In genomic region chr20:44583179-44583578, GRCh38 we compare ENCODE assay signal across 10 cellular contexts. TPM values are rescaled to one million over a fixed set of nuclear protein-coding genes. Genes with fewer than 3 reads are reported as not detected.
DNase-seq lines count a peak whose midpoint lies in the region; TF ChIP-seq lines count a peak whose summit lies in the region.
"Had no signal": no experiment of that assay in that cellular context is flagged by ENCODE, and none has a peak within 500 bp of the region (broad histone marks: within the 10 kb centered on the region; RNA-seq: fewer than 3 reads in every experiment).

No MANE protein-coding gene starts in this region.

- H3K36me3 ChIP-seq in mucosa of stomach (ENCODE audit: control insufficient read depth, insufficient read depth, low read length) (no peaks in the 10 kb centered on the region), tibial nerve (no peaks in the 10 kb centered on the region)

- TF ChIP-seq CTCF in coronary artery (IDR thresholded peaks at IDR 0.05) (no peak), tibial nerve (IDR thresholded peaks at IDR 0.05) (no peak)

- H3K27me3 Mint-ChIP-seq in activated T-helper 2 cell treated with anti-CD3 and anti-CD28 coated beads, Interferon-gamma antibody, Interleukin-2, Interleukin-4, amounts not matched to agents 10 μg/mL and 5 μg/mL and 100 μg/mL, durations not matched to agents 14 hours and 24 hours and 36 hours (ENCODE audit: low read depth), result peaks cover 3% of the 10 kb centered on the region

- H3K9me3 ChIP-seq in mucosa of stomach (ENCODE audit: control insufficient read depth, low read length) (no peaks in the 10 kb centered on the region), tibial nerve (no peaks in the 10 kb centered on the region)

- peak overlapping the region; percentile 60 for H3K9ac ChIP-seq in mucosa of stomach (ENCODE audit: low read length)

- peaks cover 23% of the 10 kb centered on the region for H3K4me1 Mint-ChIP-seq in activated T-helper 2 cell treated with anti-CD3 and anti-CD28 coated beads, Interferon-gamma antibody, Interleukin-2, Interleukin-4, amounts not matched to agents 10 μg/mL and 5 μg/mL and 100 μg/mL, durations not matched to agents 14 hours and 24 hours and 36 hours (ENCODE audit: low read depth)

- TF ChIP-seq POLR2A in tibial nerve (IDR thresholded peaks at IDR 0.05), result no peak

- no peak overlapping the region for H3K4me3 Mint-ChIP-seq in activated T-helper 2 cell treated with anti-CD3 and anti-CD28 coated beads, Interferon-gamma antibody, Interleukin-2, Interleukin-4, amounts not matched to agents 10 μg/mL and 5 μg/mL and 100 μg/mL, durations not matched to agents 14 hours and 24 hours and 36 hours (ENCODE audit: low read depth)

- peak; percentile 75 for DNase-seq in M059J (ENCODE audit: low read depth)
- DNase-seq in coronary artery (ENCODE audit: low spot score), result no peak
- DNase-seq in tibial nerve (ENCODE audit: low spot score in 2 of 2), result no peak
- DNase-seq in ecto neural progenitor cell (ENCODE audit: low spot score), result no peak
- DNase-seq in activated T-helper 2 cell treated with anti-CD3 and anti-CD28 coated beads, Interferon-gamma antibody, Interleukin-2, Interleukin-4, amounts not matched to agents 10 μg/mL and 5 μg/mL and 100 μg/mL, durations not matched to agents 14 hours and 24 hours and 36 hours (ENCODE audit: low spot score), result no peak
- DNase-seq in NCI-H2196 treated with DMSO at 0.1 percent for 48 hours (lab: John Stamatoyannopoulos, UW; ENCODE audit: unreplicated experiment), result no peak
- DNase-seq: EL, NCI-H2171 treated with DMSO at 0.1 percent for 48 hours, posterior cingulate gyrus had no signal

- H3K9me3 Mint-ChIP-seq in activated T-helper 2 cell treated with anti-CD3 and anti-CD28 coated beads, Interferon-gamma antibody, Interleukin-2, Interleukin-4, amounts not matched to agents 10 μg/mL and 5 μg/mL and 100 μg/mL, durations not matched to agents 14 hours and 24 hours and 36 hours, result no peaks in the 10 kb centered on the region

- H3K4me1 ChIP-seq in mucosa of stomach (ENCODE audit: control insufficient read depth, insufficient read depth, low read length), result no peaks in the 10 kb centered on the region
- peaks cover 0 to 64% (median 15%) of the 10 kb centered on the region in 4 donors for H3K4me1 ChIP-seq in tibial nerve

- H3K27ac ChIP-seq in coronary artery (peak overlapping the region; percentile 86 to 91), tibial nerve (peak overlapping the region in 3 of 4 donors; percentile 67 to 77 (median 76))

- no peak overlapping the region for H3K27ac Mint-ChIP-seq in activated T-helper 2 cell treated with anti-CD3 and anti-CD28 coated beads, Interferon-gamma antibody, Interleukin-2, Interleukin-4, amounts not matched to agents 10 μg/mL and 5 μg/mL and 100 μg/mL, durations not matched to agents 14 hours and 24 hours and 36 hours

- intact Hi-C loops in activated T-helper 2 cell treated with anti-CD3 and anti-CD28 coated beads, Interferon-gamma antibody, Interleukin-2, Interleukin-4, amounts not matched to agents 10 μg/mL and 5 μg/mL and 100 μg/mL, durations not matched to agents 14 hours and 24 hours and 36 hours (cut with micrococcal nuclease), result no loop called here

- no peaks in the 10 kb centered on the region for H3K36me3 Mint-ChIP-seq in activated T-helper 2 cell treated with anti-CD3 and anti-CD28 coated beads, Interferon-gamma antibody, Interleukin-2, Interleukin-4, amounts not matched to agents 10 μg/mL and 5 μg/mL and 100 μg/mL, durations not matched to agents 14 hours and 24 hours and 36 hours (ENCODE audit: low read depth)

- 63 to 68% methylated on average over 1 of the region's 1 CpG for WGBS in tibial nerve, 2 donors

- no peak for TF ChIP-seq EP300 in tibial nerve (IDR thresholded peaks at IDR 0.05)

- H3K4me3 ChIP-seq in coronary artery (peak overlapping the region; percentile 65), mucosa of stomach (ENCODE audit: low read length) (no peak overlapping the region), tibial nerve (peak overlapping the region in 3 of 4 donors; percentile 8 to 44 (median 33))

- H3K27me3 ChIP-seq in mucosa of stomach (ENCODE audit: control insufficient read depth, insufficient read depth, low read length) (no peaks in the 10 kb centered on the region), tibial nerve (no peaks in the 10 kb centered on the region)

RNA-seq across cellular contexts. Expression of gene PKIG, which starts 0.8 kb away (rescaled TPM):
- total RNA-seq in M059J (2014; rRNA removed; shearing (Covaris generic)), result 57.9 and 83.1 TPM in 2 replicates
- total RNA-seq in tibial nerve, result 100 to 1,000 TPM in 2 of 4 donors, 10 to 100 TPM in 2; 78.2 to 108 (median 91.5) TPM
- 1.4 and 1.7 TPM in 2 replicates for total RNA-seq in activated T-helper 2 cell treated with anti-CD3 and anti-CD28 coated beads, Interferon-gamma antibody, Interleukin-2, Interleukin-4, amounts not matched to agents 10 μg/mL and 5 μg/mL and 100 μg/mL, durations not matched to agents 14 hours and 24 hours and 36 hours

Comparison
In these comparisons a context has a peak if more than half of its experiments do, and no peak if none do; other contexts are left out.
1. RNA of gene PKIG, which starts 0.8 kb away (total RNA-seq): 78.2 to 108 TPM in tibial nerve and 57.9 to 83.1 TPM in M059J; 1.4 to 1.7 TPM in activated T-helper 2 cell treated with anti-CD3 and anti-CD28 coated beads, Interferon-gamma antibody, Interleukin-2, Interleukin-4, amounts not matched to agents 10 μg/mL and 5 μg/mL and 100 μg/mL, durations not matched to agents 14 hours and 24 hours and 36 hours; every median in the first group is over 10 times any median in the second.